3 cellular contexts compared by ENCODE assay signal in the genomic region with DNA sequence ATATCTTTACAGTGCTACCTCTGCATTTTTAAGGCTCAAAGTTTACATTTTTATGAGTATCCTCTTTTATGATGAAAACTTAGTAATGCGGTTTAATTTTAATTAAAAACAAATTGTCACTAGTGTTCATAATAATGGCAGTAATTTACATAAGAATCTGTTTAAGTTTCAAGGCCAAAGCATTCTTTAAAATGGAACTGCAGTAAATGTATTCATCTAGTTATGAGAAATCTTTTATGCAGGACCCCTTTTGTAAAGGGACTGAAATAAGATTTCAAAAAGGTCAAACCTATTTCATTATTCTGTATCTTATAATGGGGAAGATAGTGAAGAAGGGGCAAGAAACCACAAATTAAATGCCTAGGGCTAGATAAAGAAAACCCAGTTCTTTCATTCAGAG.
TF ChIP-seq lines count a peak whose summit lies in the region.

No MANE protein-coding gene starts in this region.

TF ChIP-seq in GM23338, 12 proteins besides CTCF, POLR2A, EP300 and RAD21:
- no peak for TF ChIP-seq ZNF114 (CRISPR knock-in tag; IDR thresholded peaks at IDR 0.05)
- no peak for TF ChIP-seq ZNF331 (CRISPR knock-in tag; IDR thresholded peaks at IDR 0.05; ENCODE audit: low read depth)
- TF ChIP-seq NANOG (IDR thresholded peaks at IDR 0.05; ENCODE audit: borderline replicate concordance) = no peak
- TF ChIP-seq CREB1 (CRISPR knock-in tag; IDR thresholded peaks at IDR 0.05; ENCODE audit: low read depth) = no peak
- no peak for TF ChIP-seq JUNB (IDR thresholded peaks at IDR 0.05; ENCODE audit: unreplicated experiment)
- TF ChIP-seq EZH2 (IDR thresholded peaks at IDR 0.05; ENCODE audit: low read depth, unreplicated experiment) = no peak
- TF ChIP-seq POLR2AphosphoS5 (IDR thresholded peaks at IDR 0.05; ENCODE audit: low read depth) = no peak
- TF ChIP-seq, protein P1, sequence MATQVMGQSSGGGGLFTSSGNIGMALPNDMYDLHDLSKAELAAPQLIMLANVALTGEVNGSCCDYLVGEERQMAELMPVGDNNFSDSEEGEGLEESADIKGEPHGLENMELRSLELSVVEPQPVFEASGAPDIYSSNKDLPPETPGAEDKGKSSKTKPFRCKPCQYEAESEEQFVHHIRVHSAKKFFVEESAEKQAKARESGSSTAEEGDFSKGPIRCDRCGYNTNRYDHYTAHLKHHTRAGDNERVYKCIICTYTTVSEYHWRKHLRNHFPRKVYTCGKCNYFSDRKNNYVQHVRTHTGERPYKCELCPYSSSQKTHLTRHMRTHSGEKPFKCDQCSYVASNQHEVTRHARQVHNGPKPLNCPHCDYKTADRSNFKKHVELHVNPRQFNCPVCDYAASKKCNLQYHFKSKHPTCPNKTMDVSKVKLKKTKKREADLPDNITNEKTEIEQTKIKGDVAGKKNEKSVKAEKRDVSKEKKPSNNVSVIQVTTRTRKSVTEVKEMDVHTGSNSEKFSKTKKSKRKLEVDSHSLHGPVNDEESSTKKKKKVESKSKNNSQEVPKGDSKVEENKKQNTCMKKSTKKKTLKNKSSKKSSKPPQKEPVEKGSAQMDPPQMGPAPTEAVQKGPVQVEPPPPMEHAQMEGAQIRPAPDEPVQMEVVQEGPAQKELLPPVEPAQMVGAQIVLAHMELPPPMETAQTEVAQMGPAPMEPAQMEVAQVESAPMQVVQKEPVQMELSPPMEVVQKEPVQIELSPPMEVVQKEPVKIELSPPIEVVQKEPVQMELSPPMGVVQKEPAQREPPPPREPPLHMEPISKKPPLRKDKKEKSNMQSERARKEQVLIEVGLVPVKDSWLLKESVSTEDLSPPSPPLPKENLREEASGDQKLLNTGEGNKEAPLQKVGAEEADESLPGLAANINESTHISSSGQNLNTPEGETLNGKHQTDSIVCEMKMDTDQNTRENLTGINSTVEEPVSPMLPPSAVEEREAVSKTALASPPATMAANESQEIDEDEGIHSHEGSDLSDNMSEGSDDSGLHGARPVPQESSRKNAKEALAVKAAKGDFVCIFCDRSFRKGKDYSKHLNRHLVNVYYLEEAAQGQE (IDR thresholded peaks at IDR 0.05; ENCODE audit: unreplicated experiment) = no peak
- TF ChIP-seq, protein P2, sequence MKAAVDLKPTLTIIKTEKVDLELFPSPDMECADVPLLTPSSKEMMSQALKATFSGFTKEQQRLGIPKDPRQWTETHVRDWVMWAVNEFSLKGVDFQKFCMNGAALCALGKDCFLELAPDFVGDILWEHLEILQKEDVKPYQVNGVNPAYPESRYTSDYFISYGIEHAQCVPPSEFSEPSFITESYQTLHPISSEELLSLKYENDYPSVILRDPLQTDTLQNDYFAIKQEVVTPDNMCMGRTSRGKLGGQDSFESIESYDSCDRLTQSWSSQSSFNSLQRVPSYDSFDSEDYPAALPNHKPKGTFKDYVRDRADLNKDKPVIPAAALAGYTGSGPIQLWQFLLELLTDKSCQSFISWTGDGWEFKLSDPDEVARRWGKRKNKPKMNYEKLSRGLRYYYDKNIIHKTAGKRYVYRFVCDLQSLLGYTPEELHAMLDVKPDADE (IDR thresholded peaks at IDR 0.05) = no peak
TF ChIP-seq in GM23338: peak in this region for 0.

TF ChIP-seq in IMR-90, 13 proteins besides CTCF, POLR2A, EP300 and RAD21:
- TF ChIP-seq CEBPB (IDR thresholded peaks at IDR 0.05; ENCODE audit: low read depth, low read length) (no peak), MXI1 (IDR thresholded peaks at IDR 0.05; ENCODE audit: borderline replicate concordance, low read depth, low read length) (no peak), SMC3 (IDR thresholded peaks at IDR 0.05; ENCODE audit: low read depth, low read length) (no peak), FOS (IDR thresholded peaks at IDR 0.05; ENCODE audit: low read depth, low read length) (no peak), BHLHE40 (IDR thresholded peaks at IDR 0.05; ENCODE audit: low read depth, low read length) (no peak), NFE2L2 (IDR thresholded peaks at IDR 0.05; ENCODE audit: low read depth, low read length) (no peak), MAFK (IDR thresholded peaks at IDR 0.05; ENCODE audit: low read depth, low read length) (no peak), RFX5 (IDR thresholded peaks at IDR 0.05; ENCODE audit: low read depth, low read length) (no peak), MAZ (IDR thresholded peaks at IDR 0.05; ENCODE audit: borderline replicate concordance, low read depth, low read length) (no peak), CHD1 (IDR thresholded peaks at IDR 0.05; ENCODE audit: low read depth, low read length) (no peak), RCOR1 (IDR thresholded peaks at IDR 0.05; ENCODE audit: insufficient replicate concordance, low read length) (no peak)
- TF ChIP-seq, protein P3, sequence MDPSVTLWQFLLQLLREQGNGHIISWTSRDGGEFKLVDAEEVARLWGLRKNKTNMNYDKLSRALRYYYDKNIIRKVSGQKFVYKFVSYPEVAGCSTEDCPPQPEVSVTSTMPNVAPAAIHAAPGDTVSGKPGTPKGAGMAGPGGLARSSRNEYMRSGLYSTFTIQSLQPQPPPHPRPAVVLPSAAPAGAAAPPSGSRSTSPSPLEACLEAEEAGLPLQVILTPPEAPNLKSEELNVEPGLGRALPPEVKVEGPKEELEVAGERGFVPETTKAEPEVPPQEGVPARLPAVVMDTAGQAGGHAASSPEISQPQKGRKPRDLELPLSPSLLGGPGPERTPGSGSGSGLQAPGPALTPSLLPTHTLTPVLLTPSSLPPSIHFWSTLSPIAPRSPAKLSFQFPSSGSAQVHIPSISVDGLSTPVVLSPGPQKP (IDR thresholded peaks at IDR 0.05; ENCODE audit: borderline replicate concordance, low read depth, low read length) = no peak
- TF ChIP-seq, protein P4, sequence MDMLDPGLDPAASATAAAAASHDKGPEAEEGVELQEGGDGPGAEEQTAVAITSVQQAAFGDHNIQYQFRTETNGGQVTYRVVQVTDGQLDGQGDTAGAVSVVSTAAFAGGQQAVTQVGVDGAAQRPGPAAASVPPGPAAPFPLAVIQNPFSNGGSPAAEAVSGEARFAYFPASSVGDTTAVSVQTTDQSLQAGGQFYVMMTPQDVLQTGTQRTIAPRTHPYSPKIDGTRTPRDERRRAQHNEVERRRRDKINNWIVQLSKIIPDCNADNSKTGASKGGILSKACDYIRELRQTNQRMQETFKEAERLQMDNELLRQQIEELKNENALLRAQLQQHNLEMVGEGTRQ (IDR thresholded peaks at IDR 0.05; ENCODE audit: low read depth, low read length) = no peak

TF ChIP-seq in WTC11, 78 proteins besides CTCF, POLR2A, EP300 and RAD21 (continued from another document):
- no peak for TF ChIP-seq SP1 (CRISPR knock-in tag; conservative IDR thresholded peaks at IDR 0.05)
- TF ChIP-seq ZNF416 (CRISPR knock-in tag; IDR thresholded peaks at IDR 0.05) = no peak
- no peak for TF ChIP-seq KAT7 (CRISPR knock-in tag; IDR thresholded peaks at IDR 0.05; ENCODE audit: borderline replicate concordance)
- TF ChIP-seq MXD4 (CRISPR knock-in tag; IDR thresholded peaks at IDR 0.05; ENCODE audit: borderline replicate concordance) = no peak
- no peak for TF ChIP-seq CREB1 (CRISPR knock-in tag; IDR thresholded peaks at IDR 0.05)
- no peak for TF ChIP-seq IRF2 (CRISPR knock-in tag; IDR thresholded peaks at IDR 0.05; ENCODE audit: borderline replicate concordance, low read depth)
- TF ChIP-seq, protein P5, sequence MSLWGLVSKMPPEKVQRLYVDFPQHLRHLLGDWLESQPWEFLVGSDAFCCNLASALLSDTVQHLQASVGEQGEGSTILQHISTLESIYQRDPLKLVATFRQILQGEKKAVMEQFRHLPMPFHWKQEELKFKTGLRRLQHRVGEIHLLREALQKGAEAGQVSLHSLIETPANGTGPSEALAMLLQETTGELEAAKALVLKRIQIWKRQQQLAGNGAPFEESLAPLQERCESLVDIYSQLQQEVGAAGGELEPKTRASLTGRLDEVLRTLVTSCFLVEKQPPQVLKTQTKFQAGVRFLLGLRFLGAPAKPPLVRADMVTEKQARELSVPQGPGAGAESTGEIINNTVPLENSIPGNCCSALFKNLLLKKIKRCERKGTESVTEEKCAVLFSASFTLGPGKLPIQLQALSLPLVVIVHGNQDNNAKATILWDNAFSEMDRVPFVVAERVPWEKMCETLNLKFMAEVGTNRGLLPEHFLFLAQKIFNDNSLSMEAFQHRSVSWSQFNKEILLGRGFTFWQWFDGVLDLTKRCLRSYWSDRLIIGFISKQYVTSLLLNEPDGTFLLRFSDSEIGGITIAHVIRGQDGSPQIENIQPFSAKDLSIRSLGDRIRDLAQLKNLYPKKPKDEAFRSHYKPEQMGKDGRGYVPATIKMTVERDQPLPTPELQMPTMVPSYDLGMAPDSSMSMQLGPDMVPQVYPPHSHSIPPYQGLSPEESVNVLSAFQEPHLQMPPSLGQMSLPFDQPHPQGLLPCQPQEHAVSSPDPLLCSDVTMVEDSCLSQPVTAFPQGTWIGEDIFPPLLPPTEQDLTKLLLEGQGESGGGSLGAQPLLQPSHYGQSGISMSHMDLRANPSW (CRISPR knock-in tag; conservative IDR thresholded peaks at IDR 0.05; ENCODE audit: low read depth) = no peak
- TF ChIP-seq, protein P6, sequence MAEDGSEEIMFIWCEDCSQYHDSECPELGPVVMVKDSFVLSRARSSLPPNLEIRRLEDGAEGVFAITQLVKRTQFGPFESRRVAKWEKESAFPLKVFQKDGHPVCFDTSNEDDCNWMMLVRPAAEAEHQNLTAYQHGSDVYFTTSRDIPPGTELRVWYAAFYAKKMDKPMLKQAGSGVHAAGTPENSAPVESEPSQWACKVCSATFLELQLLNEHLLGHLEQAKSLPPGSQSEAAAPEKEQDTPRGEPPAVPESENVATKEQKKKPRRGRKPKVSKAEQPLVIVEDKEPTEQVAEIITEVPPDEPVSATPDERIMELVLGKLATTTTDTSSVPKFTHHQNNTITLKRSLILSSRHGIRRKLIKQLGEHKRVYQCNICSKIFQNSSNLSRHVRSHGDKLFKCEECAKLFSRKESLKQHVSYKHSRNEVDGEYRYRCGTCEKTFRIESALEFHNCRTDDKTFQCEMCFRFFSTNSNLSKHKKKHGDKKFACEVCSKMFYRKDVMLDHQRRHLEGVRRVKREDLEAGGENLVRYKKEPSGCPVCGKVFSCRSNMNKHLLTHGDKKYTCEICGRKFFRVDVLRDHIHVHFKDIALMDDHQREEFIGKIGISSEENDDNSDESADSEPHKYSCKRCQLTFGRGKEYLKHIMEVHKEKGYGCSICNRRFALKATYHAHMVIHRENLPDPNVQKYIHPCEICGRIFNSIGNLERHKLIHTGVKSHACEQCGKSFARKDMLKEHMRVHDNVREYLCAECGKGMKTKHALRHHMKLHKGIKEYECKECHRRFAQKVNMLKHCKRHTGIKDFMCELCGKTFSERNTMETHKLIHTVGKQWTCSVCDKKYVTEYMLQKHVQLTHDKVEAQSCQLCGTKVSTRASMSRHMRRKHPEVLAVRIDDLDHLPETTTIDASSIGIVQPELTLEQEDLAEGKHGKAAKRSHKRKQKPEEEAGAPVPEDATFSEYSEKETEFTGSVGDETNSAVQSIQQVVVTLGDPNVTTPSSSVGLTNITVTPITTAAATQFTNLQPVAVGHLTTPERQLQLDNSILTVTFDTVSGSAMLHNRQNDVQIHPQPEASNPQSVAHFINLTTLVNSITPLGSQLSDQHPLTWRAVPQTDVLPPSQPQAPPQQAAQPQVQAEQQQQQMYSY (CRISPR knock-in tag; IDR thresholded peaks at IDR 0.05) = no peak
- TF ChIP-seq, protein P7, sequence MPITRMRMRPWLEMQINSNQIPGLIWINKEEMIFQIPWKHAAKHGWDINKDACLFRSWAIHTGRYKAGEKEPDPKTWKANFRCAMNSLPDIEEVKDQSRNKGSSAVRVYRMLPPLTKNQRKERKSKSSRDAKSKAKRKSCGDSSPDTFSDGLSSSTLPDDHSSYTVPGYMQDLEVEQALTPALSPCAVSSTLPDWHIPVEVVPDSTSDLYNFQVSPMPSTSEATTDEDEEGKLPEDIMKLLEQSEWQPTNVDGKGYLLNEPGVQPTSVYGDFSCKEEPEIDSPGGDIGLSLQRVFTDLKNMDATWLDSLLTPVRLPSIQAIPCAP (CRISPR knock-in tag; IDR thresholded peaks at IDR 0.05) = no peak
- no peak for TF ChIP-seq NFE2L1 (CRISPR knock-in tag; IDR thresholded peaks at IDR 0.05)
- no peak for TF ChIP-seq ZNF138 (CRISPR knock-in tag; conservative IDR thresholded peaks at IDR 0.05)
- TF ChIP-seq GABPB1 (CRISPR knock-in tag; IDR thresholded peaks at IDR 0.05) = no peak
- no peak for TF ChIP-seq GRHL2 (CRISPR knock-in tag; IDR thresholded peaks at IDR 0.05; ENCODE audit: insufficient replicate concordance, severe bottlenecking)
